9 cellular contexts compared by ENCODE assay signal in the genomic region with DNA sequence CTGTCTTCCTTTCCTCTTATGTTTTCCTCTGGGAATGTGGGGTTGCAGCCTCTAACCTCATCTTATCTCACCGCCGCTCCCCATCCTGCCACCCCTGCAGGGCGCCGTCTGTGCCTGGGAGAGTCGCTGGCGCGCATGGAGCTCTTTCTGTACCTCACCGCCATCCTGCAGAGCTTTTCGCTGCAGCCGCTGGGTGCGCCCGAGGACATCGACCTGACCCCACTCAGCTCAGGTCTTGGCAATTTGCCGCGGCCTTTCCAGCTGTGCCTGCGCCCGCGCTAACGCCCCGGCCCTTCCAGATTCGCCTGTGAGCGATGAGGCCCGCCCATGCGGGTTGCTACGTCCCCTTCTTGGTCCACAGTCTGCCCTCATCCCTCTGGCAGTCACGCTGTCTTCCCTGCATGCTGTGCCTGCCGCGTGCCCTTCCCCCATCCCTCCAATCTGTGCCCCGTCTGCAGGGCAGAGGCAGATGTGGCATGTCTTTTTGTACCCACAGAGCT. TPM values are rescaled to one million over a fixed set of nuclear protein-coding genes. Genes with fewer than 3 reads are reported as not detected.
DNase-seq lines count a peak whose midpoint lies in the region; ATAC-seq and TF ChIP-seq lines count a peak whose summit lies in the region.
"Not testable (repeated sequence)": the region's sequence is repeated elsewhere in the genome, so short reads cannot be mapped to it uniquely, and the experiment has no call there.
"Had no signal": no experiment of that assay in that cellular context is flagged by ENCODE, and none has a peak within 500 bp of the region (broad histone marks: within the 10 kb centered on the region; RNA-seq: fewer than 3 reads in every experiment).

No MANE protein-coding gene starts in this region.

- in situ Hi-C loops in Caki2 (cut with HindIII; ENCODE audit: low pct_unique_long_range_greater_than_20kb, low sequenced_read_pairs) = not testable (repeated sequence)

- H3K79me1 ChIP-seq in trophoblast cell (ENCODE audit: low read length) = not testable (repeated sequence)

- H3K4ac ChIP-seq in trophoblast cell (ENCODE audit: low read depth, low read length) = not testable (repeated sequence)

- intact Hi-C loops in PC-9 (cut with micrococcal nuclease; ENCODE audit: unreplicated experiment) = loop anchor here (2.0 to 5.0 kb wide), 2 partner anchors 77 to 179 kb away; no protein-coding TSS in a partner anchor
- intact Hi-C loops in activated CD8-positive, alpha-beta T cell treated with anti-CD3 and anti-CD28 coated beads for 36 hours (cut with micrococcal nuclease) = not testable (repeated sequence)

- not testable (repeated sequence) for H2BK12ac ChIP-seq in trophoblast cell (ENCODE audit: low read length)

- H2BK5ac ChIP-seq in trophoblast cell (ENCODE audit: low read depth, low read length, poor library complexity) = not testable (repeated sequence)

- not testable (repeated sequence) for H3K9me2 ChIP-seq in PC-9 (ENCODE audit: insufficient read depth)

- H3K4me2 ChIP-seq in PC-9 = peak overlapping the region; percentile 80
- H3K4me2 ChIP-seq in trophoblast cell (ENCODE audit: low read length) = peak overlapping the region; percentile 28

- ATAC-seq in activated CD8-positive, alpha-beta T cell treated with anti-CD3 and anti-CD28 coated beads for 36 hours = peak; percentile 96

- peak overlapping the region; percentile 24 for H3K4me3 Mint-ChIP-seq in activated CD8-positive, alpha-beta T cell treated with anti-CD3 and anti-CD28 coated beads for 36 hours

- not testable (repeated sequence) for H2AFZ ChIP-seq in PC-9; trophoblast cell (ENCODE audit: insufficient read depth, low read length, poor library complexity)

- H3K27ac Mint-ChIP-seq in activated CD8-positive, alpha-beta T cell treated with anti-CD3 and anti-CD28 coated beads for 36 hours = peak overlapping the region; percentile 2

- H3K9ac ChIP-seq in trophoblast cell (ENCODE audit: low read length) = not testable (repeated sequence)

- H4K20me1 ChIP-seq in PC-9 (ENCODE audit: insufficient read depth) = not testable (repeated sequence)

- H3K36me3 Mint-ChIP-seq in activated CD8-positive, alpha-beta T cell treated with anti-CD3 and anti-CD28 coated beads for 36 hours (ENCODE audit: low read depth) = not testable (repeated sequence)

- not testable (repeated sequence) for H3K4me1 ChIP-seq in PC-9 (replicated peaks; ENCODE audit: insufficient read depth); trophoblast cell (ENCODE audit: control insufficient read depth in 1 of 2, insufficient read depth in 2 of 2, low read length in 2 of 2)

- H3K14ac ChIP-seq in trophoblast cell (ENCODE audit: low read length) = not testable (repeated sequence)

- not testable (repeated sequence) for H2BK120ac ChIP-seq in trophoblast cell (ENCODE audit: insufficient read depth, low read length, poor library complexity)

- TF ChIP-seq CTCF in PC-9 (conservative IDR thresholded peaks at IDR 0.05) = not testable (repeated sequence)
- TF ChIP-seq CTCF in activated CD8-positive, alpha-beta T cell treated with anti-CD3 and anti-CD28 coated beads for 36 hours (IDR thresholded peaks at IDR 0.05) = peak; percentile 55

- not testable (repeated sequence) for H3F3A ChIP-seq in PC-9 (ENCODE audit: insufficient read depth, low read depth)

- H3K9me3 ChIP-seq in PC-9 (ENCODE audit: insufficient read depth, low read depth); trophoblast cell (ENCODE audit: insufficient read depth, low read depth, low read length): not testable (repeated sequence)

- not testable (repeated sequence) for H3K18ac ChIP-seq in trophoblast cell (ENCODE audit: low read length)

- H3K36me3 ChIP-seq in PC-9 (ENCODE audit: low read depth); trophoblast cell (ENCODE audit: control insufficient read depth in 1 of 2, insufficient read depth in 2 of 2, low read length in 2 of 2): not testable (repeated sequence)

- not testable (repeated sequence) for BruUV-seq in PC-9 (replicated peaks; lab: Mats Ljungman, UMichigan)

- H3K27me3 ChIP-seq in PC-9 (ENCODE audit: insufficient read depth, low read depth); trophoblast cell (ENCODE audit: insufficient read depth, low read length): not testable (repeated sequence)

- DNase-seq in Caki2 (ENCODE audit: low read depth) (peak; percentile 87), HuH-7 (ENCODE audit: low spot score) (peak; percentile 53), PC-9 (peak in 1 of 2 experiments; percentile 81), brain pericyte (ENCODE audit: low read depth, low spot score) (peak; percentile 47), hepatic stellate cell (ENCODE audit: low spot score) (peak; percentile 41), trophoblast cell (peak; percentile 82 to 96)
- peak; percentile 87 for DNase-seq in activated CD8-positive, alpha-beta T cell treated with anti-CD3 and anti-CD28 coated beads for 36 hours
- DNase-seq in stimulated activated CD8-positive, alpha-beta memory T cell treated with anti-CD3 and anti-CD28 coated beads, Interleukin-7, amount 100 ng/mL, for 24 hours (ENCODE audit: low read depth) = peak; percentile 61

- H3K27me3 Mint-ChIP-seq in activated CD8-positive, alpha-beta T cell treated with anti-CD3 and anti-CD28 coated beads for 36 hours = not testable (repeated sequence)

- H3K23ac ChIP-seq in trophoblast cell (ENCODE audit: low read length) = not testable (repeated sequence)

- not testable (repeated sequence) for H4K91ac ChIP-seq in trophoblast cell (ENCODE audit: low read depth, low read length)

- H2AK5ac ChIP-seq in trophoblast cell (ENCODE audit: low read length) = not testable (repeated sequence)

- CTCF ChIA-PET in PC-9 (lab: Charles Lee) = not testable (repeated sequence)
- CTCF ChIA-PET in activated CD8-positive, alpha-beta T cell treated with anti-CD3 and anti-CD28 coated beads for 36 hours (lab: Charles Lee) = interaction anchor here (0.6 to 3.5 kb wide), 5 partner anchors 10 to 26 kb away, joined by 3 to 25 read pairs (median 4); no protein-coding TSS in a partner anchor

- not testable (repeated sequence) for H4K8ac ChIP-seq in trophoblast cell (ENCODE audit: low read depth, low read length)

- H3K4me3 ChIP-seq in PC-9 = peak overlapping the region; percentile 41; the same call in 1 of the 2 replicates
- not testable (repeated sequence) for H3K4me3 ChIP-seq in trophoblast cell (ENCODE audit: low read depth, low read length)

- POLR2A ChIA-PET in PC-9 (lab: Charles Lee; ENCODE audit: unreplicated experiment); activated CD8-positive, alpha-beta T cell treated with anti-CD3 and anti-CD28 coated beads for 36 hours (lab: Charles Lee): not testable (repeated sequence)

- not testable (repeated sequence) for H3K79me2 ChIP-seq in PC-9 (ENCODE audit: low read depth); trophoblast cell (ENCODE audit: control insufficient read depth, insufficient read depth, low read length, poor library complexity)

- no CpG with 5 or more reads among the region's 29 CpGs for WGBS in trophoblast cell (ENCODE audit: extremely low coverage, insufficient coverage, insufficient read length)

- H3K27ac ChIP-seq in PC-9; trophoblast cell (ENCODE audit: low read depth, low read length): not testable (repeated sequence)

- not testable (repeated sequence) for H4K12ac ChIP-seq in trophoblast cell (ENCODE audit: low read depth, low read length)

- peaks cover 14% of the 10 kb centered on the region for H3K4me1 Mint-ChIP-seq in activated CD8-positive, alpha-beta T cell treated with anti-CD3 and anti-CD28 coated beads for 36 hours (ENCODE audit: low read depth)

- not testable (repeated sequence) for H3K9me3 Mint-ChIP-seq in activated CD8-positive, alpha-beta T cell treated with anti-CD3 and anti-CD28 coated beads for 36 hours

RNA-seq across cellular contexts. Expression of a gene that starts 13.6 kb away (rescaled TPM):
- not detected in 2 replicates for total RNA-seq in Caki2 (2014; rRNA removed; shearing (Covaris generic); ENCODE audit: low replicate concordance)
- not detected in 2 replicates for total RNA-seq in PC-9 (2021)
- not detected for total RNA-seq in activated CD8-positive, alpha-beta T cell treated with anti-CD3 and anti-CD28 coated beads for 36 hours
- polyA plus RNA-seq in trophoblast cell (2013) = not detected in 2 replicates
- polyA plus RNA-seq: adipose tissue had no signal

RNA-seq across cellular contexts. Expression of a gene that starts 39.6 kb away (rescaled TPM):
- not detected in 2 replicates for total RNA-seq in Caki2 (2014; rRNA removed; shearing (Covaris generic); ENCODE audit: low replicate concordance)
- total RNA-seq in PC-9 (2021) = not detected in 2 replicates
- total RNA-seq in activated CD8-positive, alpha-beta T cell treated with anti-CD3 and anti-CD28 coated beads for 36 hours = not detected
- not detected in 2 replicates for polyA plus RNA-seq in trophoblast cell (2013)
- polyA plus RNA-seq: adipose tissue had no signal
